ENCODE assay signal across 12 cellular contexts in the genomic region with DNA sequence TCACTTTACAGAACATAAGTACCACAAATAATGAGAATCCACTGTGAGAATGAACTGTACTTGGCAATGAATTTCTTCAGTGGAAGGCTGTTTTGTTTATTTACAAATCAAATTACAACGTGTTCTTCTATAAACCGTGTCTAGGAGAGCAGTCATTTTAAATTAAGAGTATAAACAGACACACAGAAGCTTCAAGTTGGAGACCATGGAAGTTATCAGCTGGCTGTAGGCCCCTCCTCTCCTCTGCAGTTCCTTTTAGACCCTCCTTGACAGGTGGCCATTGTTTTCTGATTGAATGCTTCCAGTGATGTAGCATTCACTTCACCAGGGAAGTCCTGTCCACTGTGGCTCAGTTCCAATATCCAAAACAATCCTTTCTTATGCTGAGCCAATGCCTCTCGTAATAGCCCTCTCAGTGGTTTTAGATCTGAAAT. TPM values are rescaled to one million over a fixed set of nuclear protein-coding genes. Genes with fewer than 3 reads are reported as not detected.
DNase-seq lines count a peak whose midpoint lies in the region; ATAC-seq, FAIRE-seq and TF ChIP-seq lines count a peak whose summit lies in the region.
"Had no signal": no experiment of that assay in that cellular context is flagged by ENCODE, and none has a peak within 500 bp of the region (broad histone marks: within the 10 kb centered on the region; RNA-seq: fewer than 3 reads in every experiment).

No MANE protein-coding gene starts in this region.

- no peak for TF ChIP-seq EP300 in tibial nerve (IDR thresholded peaks at IDR 0.05)

- H3K4me1 ChIP-seq in SJSA1 (replicated peaks) (peaks cover 39% of the 10 kb centered on the region), heart left ventricle (peaks cover 0 to 40% (median 25%) of the 10 kb centered on the region in 12 donors), uterus (no peaks in the 10 kb centered on the region), tibial nerve (peaks cover 0 to 15% (median 4%) of the 10 kb centered on the region in 4 donors)

- H3K4me3 Mint-ChIP-seq in activated T-cell treated with anti-CD3 and anti-CD28 coated beads, Interleukin-2, amount 50 U/mL, for 24 hours = no peak overlapping the region
- H3K4me3 Mint-ChIP-seq: memory B cell, type B pancreatic cell had no signal

- WGBS in heart left ventricle, 4 donors = 24 to 52% (median 38%) methylated on average over 3 of the region's 3 CpGs
- WGBS in tibial nerve, 2 donors = 17 to 20% methylated on average over 3 of the region's 3 CpGs

- intact Hi-C loops in heart left ventricle (cut with DNase I) (no loop called here), uterus (cut with DNase I; ENCODE audit: low total_unique reads) (no loop called here)

- H3K36me3 ChIP-seq in SJSA1 (no peaks in the 10 kb centered on the region), heart left ventricle (no peaks in the 10 kb centered on the region), uterus (no peaks in the 10 kb centered on the region), tibial nerve (no peaks in the 10 kb centered on the region)

- no peaks in the 10 kb centered on the region for H3K9me3 Mint-ChIP-seq in activated T-cell treated with anti-CD3 and anti-CD28 coated beads, Interleukin-2, amount 50 U/mL, for 24 hours
- H3K9me3 Mint-ChIP-seq: memory B cell, type B pancreatic cell had no signal

- H3K4me1 Mint-ChIP-seq in activated T-cell treated with anti-CD3 and anti-CD28 coated beads, Interleukin-2, amount 50 U/mL, for 24 hours (ENCODE audit: low read depth) = peaks cover 65% of the 10 kb centered on the region

- H3K27ac ChIP-seq in SJSA1 = peak overlapping the region; percentile 37
- H3K27ac ChIP-seq in heart left ventricle = peak overlapping the region in 9 of 12 donors; percentile 15 to 60 (median 48)
- H3K27ac ChIP-seq in uterus = peak overlapping the region; percentile 1 to 68
- H3K27ac ChIP-seq in tibial nerve = peak overlapping the region in 2 of 4 donors; percentile 63 to 67

- ATAC-seq in heart left ventricle (peak; percentile 32 to 87 (median 66)), HG03432 (IDR thresholded peaks at IDR 0.05; ENCODE audit: unreplicated experiment) (no peak)

- H3K27me3 Mint-ChIP-seq in activated T-cell treated with anti-CD3 and anti-CD28 coated beads, Interleukin-2, amount 50 U/mL, for 24 hours = no peaks in the 10 kb centered on the region
- H3K27me3 Mint-ChIP-seq: memory B cell, type B pancreatic cell had no signal

- H3K27me3 ChIP-seq in SJSA1 (replicated peaks) = no peaks in the 10 kb centered on the region
- H3K27me3 ChIP-seq in heart left ventricle = no peaks in the 10 kb centered on the region
- H3K27me3 ChIP-seq in uterus = no peaks in the 10 kb centered on the region
- H3K27me3 ChIP-seq in tibial nerve = no peaks in the 10 kb centered on the region

- peak overlapping the region; percentile 85 for H3K27ac Mint-ChIP-seq in activated T-cell treated with anti-CD3 and anti-CD28 coated beads, Interleukin-2, amount 50 U/mL, for 24 hours
- H3K27ac Mint-ChIP-seq: memory B cell, type B pancreatic cell had no signal

- H3K4me3 ChIP-seq in SJSA1 (no peak overlapping the region), heart left ventricle (no peak overlapping the region), uterus (no peak overlapping the region), tibial nerve (no peak overlapping the region)

- TF ChIP-seq CTCF in heart left ventricle (IDR thresholded peaks at IDR 0.05) (no peak), uterus (IDR thresholded peaks at IDR 0.05) (no peak), tibial nerve (IDR thresholded peaks at IDR 0.05) (no peak)

- no peak for TF ChIP-seq POLR2A in heart left ventricle (IDR thresholded peaks at IDR 0.05)
- TF ChIP-seq POLR2A in uterus (IDR thresholded peaks at IDR 0.05) = no peak
- TF ChIP-seq POLR2A in tibial nerve (IDR thresholded peaks at IDR 0.05) = no peak

- FAIRE-seq in urothelium cell line (lab: Jason Lieb, UNC) = no peak
- FAIRE-seq: GM18507 had no signal

- H3K36me3 Mint-ChIP-seq in activated T-cell treated with anti-CD3 and anti-CD28 coated beads, Interleukin-2, amount 50 U/mL, for 24 hours (ENCODE audit: low read depth) = no peaks in the 10 kb centered on the region
- H3K36me3 Mint-ChIP-seq: memory B cell, type B pancreatic cell had no signal

- H3K9me3 ChIP-seq in SJSA1 (replicated peaks) (no peaks in the 10 kb centered on the region), heart left ventricle (no peaks in the 10 kb centered on the region), uterus (no peaks in the 10 kb centered on the region), tibial nerve (no peaks in the 10 kb centered on the region)

- DNase-seq in activated T-cell treated with anti-CD3 and anti-CD28 coated beads, Interleukin-2, amount 50 U/mL, for 24 hours = no peak
- no peak for DNase-seq in activated T-cell treated with anti-CD3 and anti-CD28 coated beads, Interleukin-2, amount 50 U/mL, for 48 hours
- DNase-seq in SJSA1 (ENCODE audit: low read depth in 1 of 2, low spot score in 2 of 2) (peak in 1 of 2 experiments; percentile 55), heart left ventricle (peak in 1 of 5 donors; percentile 37), uterus (no peak), urothelium cell line (ENCODE audit: low spot score) (no peak), tibial nerve (ENCODE audit: low spot score in 2 of 2) (no peak)
- DNase-seq: activated T-cell treated with anti-CD3 and anti-CD28 coated beads for 4 hours had no signal

RNA-seq across cellular contexts. Expression of gene MAPK6, which starts 7.3 kb away (rescaled TPM):
- total RNA-seq in SJSA1 (2014; rRNA removed; shearing (Covaris generic)) = 26.0 and 56.9 TPM in 2 replicates
- total RNA-seq in heart left ventricle (10 to 100 TPM; 10.4 to 26.2 (median 18.2) TPM), uterus (10 to 100 TPM; 11.5 to 47.1 (median 30.0) TPM), tibial nerve (10 to 100 TPM in 3 of 4 donors, 1 to 10 TPM in 1; 9.6 to 20.9 (median 16.5) TPM)
- 10 to 100 TPM in 1 of 2 donors, 1 to 10 TPM in 1; 3.6 to 17.5 TPM for polyA plus RNA-seq in heart left ventricle

RNA-seq across cellular contexts. Expression of gene LEO1, which starts 40.1 kb away (rescaled TPM):
- 47.7 and 51.6 TPM in 2 replicates for total RNA-seq in SJSA1 (2014; rRNA removed; shearing (Covaris generic))
- total RNA-seq in heart left ventricle (10 to 100 TPM in 1 of 9 donors, 1 to 10 TPM in 8; 4.9 to 10.4 (median 8.3) TPM), uterus (10 to 100 TPM in 3 of 4 donors, 1 to 10 TPM in 1; 8.6 to 45.3 (median 27.8) TPM), tibial nerve (10 to 100 TPM; 10.6 to 19.7 (median 14.4) TPM)
- polyA plus RNA-seq in heart left ventricle = 10 to 100 TPM in 1 of 2 donors, 1 to 10 TPM in 1; 8.3 to 12.6 TPM
